9 cellular contexts compared by ENCODE assay signal in genomic region chr14:49641697-49642129, GRCh38. TPM values are rescaled to one million over a fixed set of nuclear protein-coding genes. Genes with fewer than 3 reads are reported as not detected.
DNase-seq lines count a peak whose midpoint lies in the region; TF ChIP-seq lines count a peak whose summit lies in the region.
"Had no signal": no experiment of that assay in that cellular context is flagged by ENCODE, and none has a peak within 500 bp of the region (broad histone marks: within the 10 kb centered on the region; RNA-seq: fewer than 3 reads in every experiment).

No MANE protein-coding gene starts in this region.

- no peak overlapping the region for H3K4me3 Mint-ChIP-seq in activated CD4-positive, alpha-beta T cell treated with anti-CD3 and anti-CD28 coated beads, Interleukin-2, amount 10 ng/mL, durations not matched to agents 24 days and 14 days

- peak overlapping the region; percentile 71 for H3K27ac Mint-ChIP-seq in activated CD4-positive, alpha-beta T cell treated with anti-CD3 and anti-CD28 coated beads, Interleukin-2, amount 10 ng/mL, durations not matched to agents 24 days and 14 days

- no peaks in the 10 kb centered on the region for H3K9me3 ChIP-seq in SK-N-MC (ENCODE audit: low read depth, low read length)
- H3K9me3 ChIP-seq in left ventricle myocardium inferior (replicated peaks), result no peaks in the 10 kb centered on the region
- no peaks in the 10 kb centered on the region for H3K9me3 ChIP-seq in breast epithelium

- H3K9ac ChIP-seq in SK-N-MC (ENCODE audit: insufficient read length), result no peak overlapping the region

- TF ChIP-seq CTCF in left ventricle myocardium inferior (IDR thresholded peaks at IDR 0.05; ENCODE audit: borderline replicate concordance) (no peak), breast epithelium (IDR thresholded peaks at IDR 0.05) (no peak)

- peaks cover 18% of the 10 kb centered on the region for H3K36me3 ChIP-seq in SK-N-MC (ENCODE audit: insufficient read depth, low read length)
- H3K36me3 ChIP-seq in left ventricle myocardium inferior, result peaks cover 10% of the 10 kb centered on the region
- H3K36me3 ChIP-seq in breast epithelium, result no peaks in the 10 kb centered on the region

- H3K4me3 ChIP-seq in SK-N-MC (no peak overlapping the region), left ventricle myocardium inferior (peak overlapping the region; percentile 37), breast epithelium (no peak overlapping the region)

- H3K36me3 Mint-ChIP-seq in activated CD4-positive, alpha-beta T cell treated with anti-CD3 and anti-CD28 coated beads, Interleukin-2, amount 10 ng/mL, durations not matched to agents 24 days and 14 days (ENCODE audit: low read depth), result peaks cover 46% of the 10 kb centered on the region

- no peak for TF ChIP-seq POLR2A in breast epithelium (IDR thresholded peaks at IDR 0.05)

- peaks cover 58% of the 10 kb centered on the region for H3K4me1 ChIP-seq in left ventricle myocardium inferior
- H3K4me1 ChIP-seq in breast epithelium, result peaks cover 0 to 13% of the 10 kb centered on the region in 2 donors

- DNase-seq in activated CD4-positive, alpha-beta T cell treated with anti-CD3 and anti-CD28 coated beads, Interleukin-2, amount 10 ng/mL, durations not matched to agents 24 days and 14 days, result peak; percentile 52
- no peak for DNase-seq in activated CD4-positive, alpha-beta T cell treated with anti-CD3 and anti-CD28 coated beads for 4 hours
- no peak for DNase-seq in SK-N-MC (ENCODE audit: low read depth, low spot score)
- DNase-seq in left ventricle myocardium inferior, result no peak
- peak in 3 of 49 donors; percentile 0 to 2 (median 1) for DNase-seq in substantia nigra (lab: John Stamatoyannopoulos, UW)
- no peak for DNase-seq in breast epithelium (ENCODE audit: low spot score in 2 of 2)
- DNase-seq in SIG-M5 treated with dmso at 0.1 percent for 504 hours (lab: John Stamatoyannopoulos, UW; ENCODE audit: unreplicated experiment), result no peak
- DNase-seq in activated CD8-positive, alpha-beta memory T cell treated with anti-CD3 and anti-CD28 coated beads for 24 hours, result no peak
- DNase-seq: COR-L47 had no signal

- H3K4me1 Mint-ChIP-seq in activated CD4-positive, alpha-beta T cell treated with anti-CD3 and anti-CD28 coated beads, Interleukin-2, amount 10 ng/mL, durations not matched to agents 24 days and 14 days, result peaks cover 28% of the 10 kb centered on the region

- no peaks in the 10 kb centered on the region for H3K27me3 Mint-ChIP-seq in activated CD4-positive, alpha-beta T cell treated with anti-CD3 and anti-CD28 coated beads, Interleukin-2, amount 10 ng/mL, durations not matched to agents 24 days and 14 days

- intact Hi-C loops in activated CD4-positive, alpha-beta T cell treated with anti-CD3 and anti-CD28 coated beads, Interleukin-2, amount 10 ng/mL, durations not matched to agents 24 days and 14 days (cut with micrococcal nuclease), result no loop called here
- intact Hi-C loops in left ventricle myocardium inferior (cut with micrococcal nuclease), result no loop called here
- intact Hi-C loops in breast epithelium (cut with DNase I; ENCODE audit: low total_unique reads), result loop anchor here (10.0 kb wide), 1 partner anchor 1543 kb away; no protein-coding TSS in a partner anchor

- peak overlapping the region; percentile 5; the same call in 1 of the 2 replicates for H3K27ac ChIP-seq in SK-N-MC
- H3K27ac ChIP-seq in left ventricle myocardium inferior (replicated peaks), result peak overlapping the region; percentile 74
- peak overlapping the region; percentile 6 for H3K27ac ChIP-seq in substantia nigra (ENCODE audit: low read depth, low read length, poor library complexity, severe bottlenecking)
- no peak overlapping the region for H3K27ac ChIP-seq in breast epithelium

- H3K9me3 Mint-ChIP-seq in activated CD4-positive, alpha-beta T cell treated with anti-CD3 and anti-CD28 coated beads, Interleukin-2, amount 10 ng/mL, durations not matched to agents 24 days and 14 days, result no peaks in the 10 kb centered on the region

- H3K27me3 ChIP-seq in left ventricle myocardium inferior (ENCODE audit: low read depth) (no peaks in the 10 kb centered on the region), breast epithelium (no peaks in the 10 kb centered on the region)

RNA-seq across cellular contexts. Expression of gene DNAAF2, which starts 6.7 kb away (rescaled TPM):
- 12.3 and 12.5 TPM in 2 replicates for total RNA-seq in activated CD4-positive, alpha-beta T cell treated with anti-CD3 and anti-CD28 coated beads, Interleukin-2, amount 10 ng/mL, durations not matched to agents 24 days and 14 days
- total RNA-seq in left ventricle myocardium inferior (6.2 TPM), breast epithelium (10 to 100 TPM in 2 of 3 donors, 1 to 10 TPM in 1; 7.2 to 15.8 (median 12.1) TPM)

RNA-seq across cellular contexts. Expression of gene MGAT2, which starts 21.1 kb away (rescaled TPM):
- total RNA-seq in activated CD4-positive, alpha-beta T cell treated with anti-CD3 and anti-CD28 coated beads, Interleukin-2, amount 10 ng/mL, durations not matched to agents 24 days and 14 days, result 45.6 and 48.5 TPM in 2 replicates
- total RNA-seq in left ventricle myocardium inferior, result 12.0 TPM
- total RNA-seq in breast epithelium, result 10 to 100 TPM; 21.6 to 24.9 (median 22.1) TPM

RNA-seq across cellular contexts. Expression of gene RPL36AL, which starts 21.3 kb away (rescaled TPM):
- 221 and 229 TPM in 2 replicates for total RNA-seq in activated CD4-positive, alpha-beta T cell treated with anti-CD3 and anti-CD28 coated beads, Interleukin-2, amount 10 ng/mL, durations not matched to agents 24 days and 14 days
- total RNA-seq in left ventricle myocardium inferior (141 TPM), breast epithelium (100 to 1,000 TPM; 161 to 303 (median 269) TPM)

RNA-seq across cellular contexts. Expression of gene LRR1, which starts 43.0 kb away (rescaled TPM):
- total RNA-seq in activated CD4-positive, alpha-beta T cell treated with anti-CD3 and anti-CD28 coated beads, Interleukin-2, amount 10 ng/mL, durations not matched to agents 24 days and 14 days, result 47.7 and 50.4 TPM in 2 replicates
- total RNA-seq in left ventricle myocardium inferior, result 4.6 TPM
- 1 to 10 TPM; 7.9 to 9.8 (median 9.2) TPM for total RNA-seq in breast epithelium

RNA-seq across cellular contexts. Expression of gene POLE2, which starts 46.3 kb away (rescaled TPM):
- total RNA-seq in activated CD4-positive, alpha-beta T cell treated with anti-CD3 and anti-CD28 coated beads, Interleukin-2, amount 10 ng/mL, durations not matched to agents 24 days and 14 days, result 52.8 and 58.4 TPM in 2 replicates
- total RNA-seq in left ventricle myocardium inferior (0.69 TPM), breast epithelium (1 to 10 TPM; 1.6 to 9.8 (median 5.6) TPM)

Comparison
In these comparisons a context has a peak if more than half of its experiments do, and no peak if none do; other contexts are left out.
1. H3K27ac ChIP-seq: peak in SK-N-MC (single experiment), left ventricle myocardium inferior (single experiment) and substantia nigra (single experiment); none in breast epithelium (0 of 2).